In the genomic region with DNA sequence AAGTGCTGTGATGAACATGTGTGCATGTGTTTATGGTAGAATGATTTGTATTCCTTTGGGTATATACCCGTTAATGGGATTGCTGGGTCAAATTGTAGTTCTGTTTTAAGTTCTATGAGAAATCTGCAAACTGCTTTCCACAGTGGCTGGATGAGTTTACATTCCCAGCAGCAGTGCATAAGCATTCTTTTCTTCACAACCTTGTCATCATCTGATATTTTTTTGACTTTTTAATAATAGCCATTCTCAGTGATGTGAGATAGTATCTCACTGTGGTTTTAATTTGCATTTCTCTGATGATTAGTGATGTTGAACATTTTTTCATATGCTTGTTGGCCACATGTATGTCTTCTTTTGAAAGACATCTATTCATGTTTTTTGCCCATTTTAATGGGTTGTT, we compare ENCODE assay signal across 5 cellular contexts.
"Had no signal": no experiment of that assay in that cellular context is flagged by ENCODE, and none has a peak within 500 bp of the region (broad histone marks: within the 10 kb centered on the region; RNA-seq: fewer than 3 reads in every experiment).

No MANE protein-coding gene starts in this region.

- FAIRE-seq: HepG2 had no signal

- DNase-seq: GM23248, GOT3, H7, HFFc6 had no signal
